ENCODE assay signal across 13 cellular contexts in the genomic region with DNA sequence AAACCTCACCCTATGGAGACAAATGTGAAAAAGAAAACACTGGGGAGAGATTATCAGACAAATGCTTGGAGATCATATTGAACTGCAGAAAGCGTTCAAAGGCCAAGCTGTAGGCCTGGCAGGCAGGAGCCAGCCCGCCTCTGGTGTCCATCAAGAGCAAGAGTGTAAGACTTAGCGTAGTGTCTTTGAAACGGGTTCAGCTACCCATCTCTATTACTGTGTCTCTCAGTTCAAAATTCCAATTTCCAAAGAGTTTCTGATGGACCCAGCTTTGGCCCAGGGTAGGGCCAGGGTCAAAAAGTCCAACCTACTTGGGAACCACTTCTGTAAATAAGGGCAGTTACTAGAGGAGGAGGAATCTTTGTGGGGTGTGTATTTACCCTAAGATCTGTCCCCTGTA. TPM values are rescaled to one million over a fixed set of nuclear protein-coding genes. Genes with fewer than 3 reads are reported as not detected.
DNase-seq lines count a peak whose midpoint lies in the region; ATAC-seq and TF ChIP-seq lines count a peak whose summit lies in the region.
"Had no signal": no experiment of that assay in that cellular context is flagged by ENCODE, and none has a peak within 500 bp of the region (broad histone marks: within the 10 kb centered on the region; RNA-seq: fewer than 3 reads in every experiment).

No MANE protein-coding gene starts in this region.

- H2AFZ ChIP-seq in smooth muscle cell (ENCODE audit: low read depth) = no peak overlapping the region

- 87 to 95% methylated on average over 4 of the region's 4 CpGs for WGBS in esophagus squamous epithelium, 2 donors
- WGBS in smooth muscle cell (ENCODE audit: low lambda C conversion rate) = 92% methylated on average over 4 of the region's 4 CpGs

- H3K36me3 ChIP-seq in esophagus squamous epithelium = no peaks in the 10 kb centered on the region
- H3K36me3 ChIP-seq in lower lobe of right lung = no peaks in the 10 kb centered on the region
- no peaks in the 10 kb centered on the region for H3K36me3 ChIP-seq in smooth muscle cell (ENCODE audit: low read depth)
- H3K36me3 ChIP-seq: BLaER1 treated with 17β-estradiol and CSF1 and Interleukin-3, amounts not matched to agents 10 nM and 100 nM had no signal

- H3K27me3 ChIP-seq in esophagus squamous epithelium = no peaks in the 10 kb centered on the region
- H3K27me3 ChIP-seq in lower lobe of right lung (ENCODE audit: low read depth) = no peaks in the 10 kb centered on the region
- H3K27me3 ChIP-seq in smooth muscle cell (ENCODE audit: low read depth) = no peaks in the 10 kb centered on the region
- H3K27me3 ChIP-seq: BLaER1 treated with 17β-estradiol and CSF1 and Interleukin-3, amounts not matched to agents 10 nM and 100 nM had no signal

- no peaks in the 10 kb centered on the region for H3K9me3 Mint-ChIP-seq in HFFc6
- H3K9me3 Mint-ChIP-seq: CD8-positive, alpha-beta T cell; H9 had no signal

- H3K79me2 ChIP-seq in smooth muscle cell (ENCODE audit: low read depth) = no peaks in the 10 kb centered on the region

- H3K27me3 Mint-ChIP-seq in HFFc6 (ENCODE audit: insufficient read depth) = peaks cover 8% of the 10 kb centered on the region
- H3K27me3 Mint-ChIP-seq: B cell had no signal

- H3K4me3 Mint-ChIP-seq in HFFc6 = no peak overlapping the region
- H3K4me3 Mint-ChIP-seq: B cell; CD8-positive, alpha-beta T cell; H9 had no signal

- H3K27ac ChIP-seq in esophagus squamous epithelium (peak overlapping the region in 3 of 4 donors; percentile 38 to 65 (median 61)), lower lobe of right lung (peak overlapping the region; percentile 66), smooth muscle cell (ENCODE audit: low read depth) (peak overlapping the region; percentile 64)
- H3K27ac ChIP-seq: BLaER1 treated with 17β-estradiol and CSF1 and Interleukin-3, amounts not matched to agents 10 nM and 100 nM had no signal

- H3K9ac ChIP-seq in smooth muscle cell (ENCODE audit: low read depth) = no peak overlapping the region
- H3K9ac ChIP-seq: BLaER1 treated with 17β-estradiol and CSF1 and Interleukin-3, amounts not matched to agents 10 nM and 100 nM had no signal

- TF ChIP-seq POLR2A in esophagus squamous epithelium (IDR thresholded peaks at IDR 0.05) = no peak

- H3K9me3 ChIP-seq in esophagus squamous epithelium (no peaks in the 10 kb centered on the region), lower lobe of right lung (no peaks in the 10 kb centered on the region), smooth muscle cell (replicated peaks; ENCODE audit: low read depth) (no peaks in the 10 kb centered on the region)
- H3K9me3 ChIP-seq: BLaER1 treated with 17β-estradiol and CSF1 and Interleukin-3, amounts not matched to agents 10 nM and 100 nM had no signal

- H3K4me1 Mint-ChIP-seq in HFFc6 (ENCODE audit: low read depth) = peaks cover 27% of the 10 kb centered on the region

- no peak for TF ChIP-seq CTCF in esophagus squamous epithelium (IDR thresholded peaks at IDR 0.05)
- no peak for TF ChIP-seq CTCF in lower lobe of right lung (IDR thresholded peaks at IDR 0.05)
- TF ChIP-seq CTCF in smooth muscle cell (IDR thresholded peaks at IDR 0.05; ENCODE audit: borderline replicate concordance, insufficient read depth, poor library complexity, severe bottlenecking) = no peak
- TF ChIP-seq CTCF in HFFc6 (IDR thresholded peaks at IDR 0.05) = no peak

- H3K4me2 ChIP-seq in smooth muscle cell = no peak overlapping the region
- H3K4me2 ChIP-seq: BLaER1 treated with 17β-estradiol and CSF1 and Interleukin-3, amounts not matched to agents 10 nM and 100 nM had no signal

- intact Hi-C loops in esophagus squamous epithelium (cut with DNase I) = no loop called here
- intact Hi-C loops in lower lobe of right lung (cut with DNase I) = no loop called here

- no peaks in the 10 kb centered on the region for H3F3A ChIP-seq in smooth muscle cell (ENCODE audit: low read depth)

- H3K27ac Mint-ChIP-seq in HFFc6 = no peak overlapping the region
- H3K27ac Mint-ChIP-seq: B cell; CD8-positive, alpha-beta T cell; H9 had no signal

- H4K20me1 ChIP-seq in smooth muscle cell (ENCODE audit: low read depth) = no peaks in the 10 kb centered on the region
- H4K20me1 ChIP-seq: BLaER1 treated with 17β-estradiol and CSF1 and Interleukin-3, amounts not matched to agents 10 nM and 100 nM had no signal

- H3K4me1 ChIP-seq in esophagus squamous epithelium (peaks cover 0 to 5% (median 0%) of the 10 kb centered on the region in 3 donors), lower lobe of right lung (peaks cover 20% of the 10 kb centered on the region), smooth muscle cell (ENCODE audit: low read depth) (no peaks in the 10 kb centered on the region)

- H3K36me3 Mint-ChIP-seq in HFFc6 (ENCODE audit: low read depth) = no peaks in the 10 kb centered on the region
- H3K36me3 Mint-ChIP-seq: CD8-positive, alpha-beta T cell had no signal

- DNase-seq in esophagus squamous epithelium (lab: John Stamatoyannopoulos, UW) (no peak), lower lobe of right lung (no peak), smooth muscle cell (lab: John Stamatoyannopoulos, UW; ENCODE audit: unreplicated experiment) (no peak), HFFc6 (no peak), NCI-H1048 (lab: John Stamatoyannopoulos, UW) (no peak)
- DNase-seq: Calu3; CD8-positive, alpha-beta T cell; DMS79 treated with DMSO at 0.1 percent for 48 hours; GF-D8; H9 had no signal

- ATAC-seq in lower lobe of right lung (no peak), HG02870 (IDR thresholded peaks at IDR 0.05; ENCODE audit: unreplicated experiment) (no peak)
- ATAC-seq: CD8-positive, alpha-beta T cell had no signal

- H3K4me3 ChIP-seq in esophagus squamous epithelium = no peak overlapping the region
- no peak overlapping the region for H3K4me3 ChIP-seq in lower lobe of right lung
- H3K4me3 ChIP-seq in smooth muscle cell = no peak overlapping the region
- H3K4me3 ChIP-seq: BLaER1 treated with 17β-estradiol and CSF1 and Interleukin-3, amounts not matched to agents 10 nM and 100 nM had no signal

RNA-seq across cellular contexts. Expression of gene HBP1, which starts 45.4 kb away (rescaled TPM):
- total RNA-seq in esophagus squamous epithelium (100 to 1,000 TPM in 1 of 4 donors, 10 to 100 TPM in 3; 51.5 to 108 (median 69.7) TPM), lower lobe of right lung (81.9 TPM), smooth muscle cell (102 and 105 TPM in 2 replicates)
- polyA plus RNA-seq in smooth muscle cell = 57.9 and 61.2 TPM in 2 replicates
- total RNA-seq in HFFc6 (2021; fragmentation: NEBNext Ultra II Directional; extraction: Animal tissue kit (Norgen Biotek cat#: 25700)) = 10 to 100 TPM; 22.8 to 34.4 (median 28.5) TPM
